In the genomic region with DNA sequence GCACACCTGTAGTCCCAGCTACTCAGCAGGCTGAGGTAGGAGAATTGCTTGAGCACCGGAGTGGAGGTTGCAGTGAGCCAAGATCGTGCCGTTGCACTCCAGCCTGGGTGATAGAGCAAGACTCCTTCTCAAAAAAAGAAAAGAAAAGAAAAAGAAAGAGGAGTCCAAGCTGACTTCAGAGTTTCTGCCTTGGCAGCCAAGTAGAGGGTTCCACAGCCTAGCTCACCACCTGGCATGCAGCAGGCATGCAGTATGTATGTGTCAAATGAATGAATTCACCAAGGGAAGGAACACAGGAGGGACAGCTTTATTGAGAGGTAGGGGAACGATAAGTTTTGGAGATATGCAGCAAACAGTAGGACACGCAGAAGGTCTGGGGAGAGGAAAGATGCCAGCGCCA, we compare ENCODE assay signal across 27 cellular contexts.
"Had no signal": no experiment of that assay in that cellular context is flagged by ENCODE, and none has a peak within 500 bp of the region (broad histone marks: within the 10 kb centered on the region; RNA-seq: fewer than 3 reads in every experiment).

No MANE protein-coding gene starts in this region.

- H3K4me3 ChIP-seq: pancreas, psoas muscle, right lobe of liver, skin epidermis, smooth muscle cell, spleen, suprapubic skin, testis, tibial artery, transverse colon, upper lobe of left lung, uterus had no signal

- DNase-seq: naive B cell; naive thymus-derived CD8-positive, alpha-beta T cell; nephron progenitor cell; nucleus accumbens; pancreas; psoas muscle; right cardiac atrium; spleen; stimulated activated CD4-positive, alpha-beta T cell treated with anti-CD3 and anti-CD28 coated beads, Interleukin-12 subunit alpha, Interleukin-12 subunit beta, amount 100 ng/mL, for 4 hours; stimulated activated CD4-positive, alpha-beta T cell treated with anti-CD3 and anti-CD28 coated beads, Interleukin-1b, Interleukin-23, amount 100 ng/mL, for 48 hours; stimulated activated CD4-positive, alpha-beta T cell treated with anti-CD3 and anti-CD28 coated beads, Interleukin-4, amount 100 ng/mL, for 1 hour; stimulated activated CD4-positive, alpha-beta T cell treated with anti-CD3 and anti-CD28 coated beads, Interleukin-4, amount 100 ng/mL, for 4 hours; stimulated activated CD8-positive, alpha-beta memory T cell treated with anti-CD3 and anti-CD28 coated beads, Interleukin-4, amount 100 ng/mL, for 48 hours; stimulated activated naive CD4-positive, alpha-beta T cell; stimulated activated naive CD8-positive, alpha-beta T cell treated with anti-CD3 and anti-CD28 coated beads, Interleukin-15, amount 100 ng/mL, for 72 hours; stimulated activated naive CD8-positive, alpha-beta T cell treated with anti-CD3 and anti-CD28 coated beads, Interleukin-15, Interleukin-2, amounts not matched to agents 100 U/mL and 50 U/mL, for 24 hours; substantia nigra; testis; transverse colon; upper lobe of left lung; uterus had no signal

- H3K27ac ChIP-seq: neutrophil, pancreas, psoas muscle, right lobe of liver, skin epidermis, spleen, suprapubic skin, testis, tibial artery, transverse colon, upper lobe of left lung, uterus had no signal

- H3K9me3 ChIP-seq: neutrophil, pancreas, psoas muscle, right lobe of liver, suprapubic skin, testis, transverse colon, upper lobe of left lung, uterus had no signal

- H3K4me2 ChIP-seq: smooth muscle cell had no signal

- H3K36me3 ChIP-seq: neutrophil, pancreas, right lobe of liver, spleen, suprapubic skin, tibial artery, transverse colon, upper lobe of left lung, uterus had no signal

- FAIRE-seq: pancreas had no signal

- H3K27me3 ChIP-seq: pancreas, right lobe of liver, testis, transverse colon, upper lobe of left lung, uterus had no signal

- H3K4me1 ChIP-seq: pancreas, psoas muscle, right lobe of liver, spleen, suprapubic skin, testis, tibial artery, transverse colon, upper lobe of left lung, uterus had no signal
